Comparison of ENCODE assay signal across 14 cellular contexts in the genomic region with DNA sequence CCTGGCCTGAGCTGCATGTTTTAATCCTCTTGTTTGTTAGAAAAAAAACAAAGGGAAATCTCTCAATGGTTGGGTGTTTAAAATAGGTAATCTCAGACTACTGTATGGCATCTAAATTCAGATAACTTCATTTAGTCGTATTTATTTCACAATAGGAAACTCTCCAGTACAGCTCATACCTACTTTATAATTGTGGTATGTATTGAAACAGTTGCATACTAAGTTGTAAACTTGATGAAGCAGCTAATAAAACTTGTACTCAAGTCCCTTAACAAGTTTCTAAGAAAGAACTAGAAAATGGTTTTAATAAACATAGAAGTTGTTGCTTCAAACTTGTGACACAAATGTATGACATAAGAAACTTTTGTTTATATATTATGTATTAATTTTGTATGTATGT.
"Had no signal": no experiment of that assay in that cellular context is flagged by ENCODE, and none has a peak within 500 bp of the region (broad histone marks: within the 10 kb centered on the region; RNA-seq: fewer than 3 reads in every experiment).

No MANE protein-coding gene starts in this region.

- H3K27me3 ChIP-seq: adrenal gland, colonic mucosa had no signal

- ATAC-seq: T-helper 17 cell had no signal

- DNase-seq: activated CD4-positive, alpha-beta T cell treated with anti-CD3 and anti-CD28 coated beads, Interleukin-2, amount 50 U/mL, for 48 hours; activated effector memory CD4-positive, alpha-beta T cell treated with Interleukin-2 at 50 U/mL for 16 hours; activated naive CD4-positive, alpha-beta T cell treated with anti-CD3 and anti-CD28 coated beads, Interleukin-2, amount 50 U/mL, for 16 hours; adrenal gland; central memory CD4-positive, alpha-beta T cell; effector memory CD4-positive, alpha-beta T cell; hypothalamus; kidney glomerular epithelial cell; mesendoderm; nucleus accumbens; stimulated activated CD4-positive, alpha-beta T cell treated with anti-CD3 and anti-CD28 coated beads, Interleukin-1b, Interleukin-23, amount 100 ng/mL, for 48 hours; T-helper 17 cell; WERI-Rb-1 had no signal

- H3K4me3 ChIP-seq: adrenal gland, colonic mucosa had no signal

- H3K4me1 ChIP-seq: adrenal gland, colonic mucosa had no signal

- H3K9me3 ChIP-seq: adrenal gland, colonic mucosa had no signal

- H3K36me3 ChIP-seq: adrenal gland, colonic mucosa, WERI-Rb-1 had no signal

- H3K27ac ChIP-seq: adrenal gland, WERI-Rb-1 had no signal
